In the genomic region with DNA sequence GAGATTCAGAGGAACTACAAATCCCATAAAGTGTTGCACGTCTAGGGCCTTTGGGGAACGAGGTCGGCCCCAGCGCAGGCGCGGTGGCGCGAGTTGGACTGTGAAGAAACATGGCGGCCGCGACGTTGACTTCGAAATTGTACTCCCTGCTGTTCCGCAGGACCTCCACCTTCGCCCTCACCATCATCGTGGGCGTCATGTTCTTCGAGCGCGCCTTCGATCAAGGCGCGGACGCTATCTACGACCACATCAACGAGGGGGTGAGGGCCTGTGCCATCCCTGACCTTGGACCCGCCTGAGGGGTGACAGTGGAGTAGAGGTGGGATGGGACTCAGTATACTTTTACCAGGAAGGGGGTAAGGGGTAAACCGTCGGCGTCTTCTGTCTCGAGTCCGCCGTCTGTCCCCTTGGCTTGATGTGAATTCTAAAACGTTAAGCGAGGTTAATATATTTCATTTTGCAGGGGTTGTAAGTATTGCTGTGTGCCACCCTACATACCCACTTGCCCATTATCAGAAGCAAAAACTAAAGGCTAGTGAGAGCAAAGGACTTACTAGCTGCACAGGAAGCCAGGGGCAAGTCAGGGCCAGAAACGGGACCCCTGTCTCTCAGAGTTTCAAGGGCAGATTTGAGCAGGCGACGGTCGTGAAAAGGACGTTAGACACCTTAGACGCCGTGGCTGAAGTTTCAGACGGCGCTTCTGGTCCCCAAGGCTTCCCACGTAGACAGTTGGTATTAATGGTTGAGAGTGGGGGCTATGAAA, we compare ENCODE assay signal across 8 cellular contexts.
DNase-seq lines count a peak whose midpoint lies in the region; ATAC-seq and TF ChIP-seq lines count a peak whose summit lies in the region.

A gene (plus strand): TSS at position 81 of the 763 bp plus-strand sequence. CDS start 30 bp downstream, at position 111.

- H3K4me3 ChIP-seq in choroid plexus epithelial cell (ENCODE audit: low read depth, low read length) = peak within 1 kb of the TSS; percentile 100

- ATAC-seq in GM18909 (IDR thresholded peaks at IDR 0.05; ENCODE audit: poor library complexity, unreplicated experiment) = peak; percentile 68
- peak; percentile 70 for ATAC-seq in HG03159 (IDR thresholded peaks at IDR 0.05; ENCODE audit: unreplicated experiment)

- no peak for TF ChIP-seq CTCF in choroid plexus epithelial cell (conservative IDR thresholded peaks at IDR 0.05; ENCODE audit: low read depth, low read length)

- peak; percentile 97 for DNase-seq in AG08395 (ENCODE audit: low spot score)
- peak; percentile 90 for DNase-seq in NCI-H446 treated with DMSO at 0.1 percent for 48 hours (lab: John Stamatoyannopoulos, UW)
- DNase-seq in activated CD4-positive, alpha-beta T cell treated with anti-CD3 and anti-CD28 coated beads for 24 hours (ENCODE audit: low read depth in 2 of 2) = peak; percentile 91 to 92
- peak; percentile 94 for DNase-seq in choroid plexus epithelial cell (ENCODE audit: low read depth)
- DNase-seq in kidney tubule cell (ENCODE audit: low spot score) = peak; percentile 91
- peak; percentile 81 for DNase-seq in stimulated activated CD4-positive, alpha-beta T cell treated with anti-CD3 and anti-CD28 coated beads, Interleukin-1b, Interleukin-23, amount 100 ng/mL, for 1 hour (ENCODE audit: low read depth in 2 of 2)

Comparison
In these comparisons a context has a peak if more than half of its experiments do, and no peak if none do; other contexts are left out.
1. Peak in every context shown above with its lines: DNase-seq, ATAC-seq and H3K4me3 ChIP-seq.